Comparison of ENCODE assay signal across 23 cellular contexts in genomic region chr17:12536472-12536871, GRCh38.
DNase-seq lines count a peak whose midpoint lies in the region; ATAC-seq, FAIRE-seq and TF ChIP-seq lines count a peak whose summit lies in the region.
"Had no signal": no experiment of that assay in that cellular context is flagged by ENCODE, and none has a peak within 500 bp of the region (broad histone marks: within the 10 kb centered on the region; RNA-seq: fewer than 3 reads in every experiment).

No MANE protein-coding gene starts in this region.

- H3K9me3 ChIP-seq in A549 (no peaks in the 10 kb centered on the region), RWPE2 (ENCODE audit: severe bottlenecking) (peaks cover 2% of the 10 kb centered on the region), Karpas-422 (ENCODE audit: low read length) (no peaks in the 10 kb centered on the region)

- TF ChIP-seq CTCF in A549 (IDR thresholded peaks at IDR 0.05) (no peak), RWPE2 (IDR thresholded peaks at IDR 0.05; ENCODE audit: poor library complexity, severe bottlenecking) (no peak), fibroblast of mammary gland (conservative IDR thresholded peaks at IDR 0.05; ENCODE audit: control insufficient read depth, insufficient read depth, low read depth, low read length) (no peak), mesothelial cell of epicardium (IDR thresholded peaks at IDR 0.05; ENCODE audit: unreplicated experiment) (no peak)

- no peak for DNase-seq in A549 (ENCODE audit: low read depth in 1 of 2, low spot score in 1 of 2)
- DNase-seq in RWPE2 (ENCODE audit: low spot score), result no peak
- DNase-seq in fibroblast of mammary gland (ENCODE audit: low read depth), result peak; percentile 53
- no peak for DNase-seq in mesothelial cell of epicardium (ENCODE audit: low spot score in 2 of 2, unreplicated experiment in 2 of 2)
- DNase-seq in Karpas-422, result no peak
- no peak for DNase-seq in iPS-NIHi11 (ENCODE audit: low spot score)
- DNase-seq in COR-L47 (lab: John Stamatoyannopoulos, UW), result no peak
- DNase-seq: CD4-positive, alpha-beta memory T cell; DMS79; GDM1; NCI-H1417; NCI-H1930; NCI-H2171; NCI-H446; NCI-H69; SHP77 had no signal

- no peak overlapping the region for H3K27ac ChIP-seq in A549
- H3K27ac ChIP-seq in RWPE2 (ENCODE audit: poor library complexity, severe bottlenecking), result peak overlapping the region; percentile 60
- H3K27ac ChIP-seq in Karpas-422 (ENCODE audit: low read length), result no peak overlapping the region
- H3K27ac ChIP-seq: 22Rv1 had no signal

- H3K36me3 Mint-ChIP-seq in mesothelial cell of epicardium, result peaks cover 2% of the 10 kb centered on the region
- H3K36me3 Mint-ChIP-seq: CD4-positive, alpha-beta memory T cell had no signal

- H3K9me2 ChIP-seq in Karpas-422 (replicated peaks; ENCODE audit: insufficient read depth, low read length), result no peaks in the 10 kb centered on the region

- H3K27me3 Mint-ChIP-seq in mesothelial cell of epicardium (ENCODE audit: low read depth), result no peaks in the 10 kb centered on the region

- no peak for ATAC-seq in A549
- ATAC-seq in RWPE2 (ENCODE audit: low read depth), result peak; percentile 85
- no peak for ATAC-seq in GM18502 (IDR thresholded peaks at IDR 0.05; ENCODE audit: poor library complexity, unreplicated experiment)
- ATAC-seq: GM12878, SK-N-SH treated with all-trans-retinoic acid at 6 μM for 48 hours had no signal

- H3K27me3 ChIP-seq in RWPE2 (ENCODE audit: insufficient read depth, poor library complexity, severe bottlenecking) (no peaks in the 10 kb centered on the region), Karpas-422 (ENCODE audit: low read length) (no peaks in the 10 kb centered on the region)

- H3K36me3 ChIP-seq in RWPE2 (ENCODE audit: low read depth) (no peaks in the 10 kb centered on the region), Karpas-422 (ENCODE audit: insufficient read depth, low read length) (no peaks in the 10 kb centered on the region)

- H3K4me2 ChIP-seq in A549, result no peak overlapping the region
- no peak overlapping the region for H3K4me2 ChIP-seq in Karpas-422 (ENCODE audit: low read depth, low read length, poor library complexity, severe bottlenecking)

- H3K9ac ChIP-seq in Karpas-422 (ENCODE audit: low read length), result no peak overlapping the region

- H3K4me3 ChIP-seq in A549 (no peak overlapping the region), RWPE2 (ENCODE audit: severe bottlenecking) (no peak overlapping the region), fibroblast of mammary gland (ENCODE audit: control insufficient read depth, low read depth, low read length) (no peak overlapping the region), Karpas-422 (ENCODE audit: low read length) (no peak overlapping the region)
- H3K4me3 ChIP-seq: GM12878 had no signal

- H3K79me2 ChIP-seq in Karpas-422 (ENCODE audit: low read length), result no peaks in the 10 kb centered on the region

- no peak overlapping the region for H3K4me3 Mint-ChIP-seq in mesothelial cell of epicardium
- H3K4me3 Mint-ChIP-seq: CD4-positive, alpha-beta memory T cell had no signal

- no peak overlapping the region for H2AFZ ChIP-seq in Karpas-422 (ENCODE audit: low read length)

- peak overlapping the region; percentile 33 for H3K27ac Mint-ChIP-seq in mesothelial cell of epicardium
- H3K27ac Mint-ChIP-seq: CD4-positive, alpha-beta memory T cell had no signal

- FAIRE-seq in A549 (lab: Jason Lieb, UNC), result peak; percentile 23
- FAIRE-seq: GM12878, GM18507, H54, RCC 7860 had no signal

- TF ChIP-seq POLR2A in A549 (IDR thresholded peaks at IDR 0.05; ENCODE audit: low read length), result no peak

- peaks cover 7% of the 10 kb centered on the region for H3K4me1 Mint-ChIP-seq in mesothelial cell of epicardium
- H3K4me1 Mint-ChIP-seq: CD4-positive, alpha-beta memory T cell had no signal

- no peaks in the 10 kb centered on the region for H4K20me1 ChIP-seq in Karpas-422 (ENCODE audit: insufficient read depth, low read depth, low read length)

- peaks cover 7% of the 10 kb centered on the region for H3K9me3 Mint-ChIP-seq in mesothelial cell of epicardium

- no peak for TF ChIP-seq EP300 in A549 (IDR thresholded peaks at IDR 0.05)

- no peak for TF ChIP-seq RAD21 in A549 (conservative IDR thresholded peaks at IDR 0.05 in 1 of 2, IDR thresholded peaks at IDR 0.05 in 1 of 2)

- CTCF ChIA-PET in A549 (lab: Yijun Ruan, JAX), result interaction anchor here (1.2 to 4.5 kb wide), 2 partner anchors 9 to 14 kb away, joined by 3 to 31 read pairs; no protein-coding TSS in a partner anchor

- H3K4me1 ChIP-seq in A549, result peaks cover 7% of the 10 kb centered on the region; the same call in 1 of the 3 replicates
- H3K4me1 ChIP-seq in RWPE2 (ENCODE audit: insufficient read depth, poor library complexity, severe bottlenecking), result peaks cover 9% of the 10 kb centered on the region
- no peaks in the 10 kb centered on the region for H3K4me1 ChIP-seq in Karpas-422 (ENCODE audit: low read length)

- whole genome bisulfite sequencing in A549 (ENCODE audit: missing lambda C conversion rate), result 83% methylated on average over 1 of the region's 1 CpG

- POLR2A ChIA-PET in A549 (lab: Yijun Ruan, JAX), result no interaction called here

TF ChIP-seq in A549, 52 proteins besides CTCF, POLR2A, EP300 and RAD21:
- no peak for TF ChIP-seq NPAS2 (CRISPR knock-in tag; IDR thresholded peaks at IDR 0.05; ENCODE audit: borderline replicate concordance)
- no peak for TF ChIP-seq RARB (CRISPR knock-in tag; IDR thresholded peaks at IDR 0.05)
- no peak for TF ChIP-seq KDM1A (IDR thresholded peaks at IDR 0.05; ENCODE audit: low read depth)
- no peak for TF ChIP-seq MAZ (IDR thresholded peaks at IDR 0.05; ENCODE audit: borderline replicate concordance, low read depth, low read length)
- TF ChIP-seq BCL3 (IDR thresholded peaks at IDR 0.05), result no peak
- TF ChIP-seq TFCP2L1 (CRISPR knock-in tag; IDR thresholded peaks at IDR 0.05), result no peak
- TF ChIP-seq, protein P1, sequence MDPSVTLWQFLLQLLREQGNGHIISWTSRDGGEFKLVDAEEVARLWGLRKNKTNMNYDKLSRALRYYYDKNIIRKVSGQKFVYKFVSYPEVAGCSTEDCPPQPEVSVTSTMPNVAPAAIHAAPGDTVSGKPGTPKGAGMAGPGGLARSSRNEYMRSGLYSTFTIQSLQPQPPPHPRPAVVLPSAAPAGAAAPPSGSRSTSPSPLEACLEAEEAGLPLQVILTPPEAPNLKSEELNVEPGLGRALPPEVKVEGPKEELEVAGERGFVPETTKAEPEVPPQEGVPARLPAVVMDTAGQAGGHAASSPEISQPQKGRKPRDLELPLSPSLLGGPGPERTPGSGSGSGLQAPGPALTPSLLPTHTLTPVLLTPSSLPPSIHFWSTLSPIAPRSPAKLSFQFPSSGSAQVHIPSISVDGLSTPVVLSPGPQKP (IDR thresholded peaks at IDR 0.05; ENCODE audit: low read depth, low read length), result no peak
- no peak for TF ChIP-seq BHLHE40 (IDR thresholded peaks at IDR 0.05; ENCODE audit: low read depth, low read length)
- TF ChIP-seq ESRRA (IDR thresholded peaks at IDR 0.05; ENCODE audit: borderline replicate concordance, low read length), result no peak
- TF ChIP-seq ZNF302 (CRISPR knock-in tag; IDR thresholded peaks at IDR 0.05), result no peak
- TF ChIP-seq EHMT2 (IDR thresholded peaks at IDR 0.05; ENCODE audit: low read depth), result no peak
